ENCODE assay signal across 2 cellular contexts in genomic region chr10:5282137-5282536, GRCh38.
TF ChIP-seq lines count a peak whose summit lies in the region.

No MANE protein-coding gene starts in this region.

TF ChIP-seq in A549, 52 proteins besides CTCF, POLR2A, EP300 and RAD21 (continued from another document):
- no peak for TF ChIP-seq REST (IDR thresholded peaks at IDR 0.05)

TF ChIP-seq in GM23338, 12 proteins besides CTCF, POLR2A, EP300 and RAD21 (continued from another document):
- no peak for TF ChIP-seq REST (IDR thresholded peaks at IDR 0.05; ENCODE audit: unreplicated experiment)
- no peak for TF ChIP-seq NANOG (IDR thresholded peaks at IDR 0.05; ENCODE audit: borderline replicate concordance)
- no peak for TF ChIP-seq ZNF114 (CRISPR knock-in tag; IDR thresholded peaks at IDR 0.05)
